In the genomic region with DNA sequence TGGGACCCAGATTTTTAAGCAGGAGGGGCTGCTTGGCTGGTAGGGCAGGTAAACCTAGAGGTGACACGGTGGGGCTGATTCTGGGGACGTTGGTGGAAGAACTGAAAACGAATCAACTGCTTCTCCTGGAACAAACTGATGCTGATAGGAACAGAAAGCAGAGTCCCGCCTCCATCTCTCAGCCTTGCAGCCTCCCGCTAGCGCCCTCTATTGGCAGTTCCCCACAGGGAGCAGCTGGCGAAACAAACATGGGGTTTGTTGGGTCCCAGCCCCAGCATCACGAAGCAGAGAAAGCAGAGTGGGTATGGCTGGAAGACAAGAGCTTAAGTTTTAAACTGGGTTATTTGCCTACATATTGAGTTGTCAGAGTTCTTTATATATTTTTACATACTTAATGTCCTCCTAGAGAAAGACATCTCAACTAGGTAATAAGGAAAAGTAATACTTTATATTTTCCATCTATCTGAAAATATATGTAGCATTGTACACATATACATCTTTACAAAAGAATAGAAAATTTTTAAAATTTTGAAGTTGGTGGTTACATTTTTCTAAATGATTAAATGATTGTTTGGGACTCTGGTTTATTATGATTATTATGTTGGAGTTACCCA, we compare ENCODE assay signal across 9 cellular contexts. TPM values are rescaled to one million over a fixed set of nuclear protein-coding genes. Genes with fewer than 3 reads are reported as not detected.
DNase-seq lines count a peak whose midpoint lies in the region; ATAC-seq and TF ChIP-seq lines count a peak whose summit lies in the region.
"Had no signal": no experiment of that assay in that cellular context is flagged by ENCODE, and none has a peak within 500 bp of the region (broad histone marks: within the 10 kb centered on the region; RNA-seq: fewer than 3 reads in every experiment).

No MANE protein-coding gene starts in this region.

- CTCF ChIA-PET in CD8-positive, alpha-beta memory T cell (lab: Charles Lee) = no interaction called here

- H3K4me3 ChIP-seq in H7 (ENCODE audit: insufficient read depth, low read depth, low read length) = no peak overlapping the region
- no peak overlapping the region for H3K4me3 ChIP-seq in CD8-positive, alpha-beta memory T cell (ENCODE audit: low read length)
- H3K4me3 ChIP-seq: BLaER1 had no signal

- ATAC-seq in GM19328 (IDR thresholded peaks at IDR 0.05; ENCODE audit: unreplicated experiment) = no peak

- no peaks in the 10 kb centered on the region for H3K36me3 Mint-ChIP-seq in chondrocyte (ENCODE audit: low read depth)
- H3K36me3 Mint-ChIP-seq in CD8-positive, alpha-beta memory T cell = no peaks in the 10 kb centered on the region

- H3K27me3 Mint-ChIP-seq in chondrocyte (ENCODE audit: low read depth) = peaks cover 18% of the 10 kb centered on the region
- H3K27me3 Mint-ChIP-seq in CD8-positive, alpha-beta memory T cell = peaks cover 0 to 6% of the 10 kb centered on the region in 2 donors

- H3K9me3 Mint-ChIP-seq in chondrocyte (ENCODE audit: low read depth) = no peaks in the 10 kb centered on the region
- H3K9me3 Mint-ChIP-seq in CD8-positive, alpha-beta memory T cell = peaks cover 0 to 2% (median 0%) of the 10 kb centered on the region in 5 donors

- H3K9me3 ChIP-seq in CD8-positive, alpha-beta memory T cell (ENCODE audit: low read length) = no peaks in the 10 kb centered on the region
- H3K9me3 ChIP-seq: BLaER1 had no signal

- H3K4me3 Mint-ChIP-seq in chondrocyte (ENCODE audit: unreplicated experiment) = no peak overlapping the region
- no peak overlapping the region for H3K4me3 Mint-ChIP-seq in CD8-positive, alpha-beta memory T cell

- no peaks in the 10 kb centered on the region for H3K4me1 ChIP-seq in CD8-positive, alpha-beta memory T cell (ENCODE audit: insufficient read depth, low read length)
- H3K4me1 ChIP-seq: BLaER1 had no signal

- no peaks in the 10 kb centered on the region for H3K4me1 Mint-ChIP-seq in chondrocyte (ENCODE audit: low read depth)
- no peaks in the 10 kb centered on the region for H3K4me1 Mint-ChIP-seq in CD8-positive, alpha-beta memory T cell

- H3K36me3 ChIP-seq in H7 (replicated peaks; ENCODE audit: control insufficient read depth, insufficient read depth, low read length) = no peaks in the 10 kb centered on the region
- H3K36me3 ChIP-seq in CD8-positive, alpha-beta memory T cell (ENCODE audit: insufficient read depth, low read length) = no peaks in the 10 kb centered on the region
- H3K36me3 ChIP-seq: BLaER1 had no signal

- DNase-seq in NCI-H345 (lab: John Stamatoyannopoulos, UW) = peak; percentile 5
- DNase-seq in NCI-H345 treated with DMSO at 0.1 percent for 48 hours (lab: John Stamatoyannopoulos, UW; ENCODE audit: unreplicated experiment) = no peak
- DNase-seq in H7 = peak; percentile 66
- peak; percentile 22 for DNase-seq in NCI-H82 treated with DMSO at 0.1 percent for 48 hours (lab: John Stamatoyannopoulos, UW; ENCODE audit: unreplicated experiment)
- DNase-seq in chondrocyte (ENCODE audit: low spot score) = no peak
- DNase-seq in stimulated activated CD4-positive, alpha-beta T cell treated with anti-CD3 and anti-CD28 coated beads, Interleukin-2, amount 100 ng/mL, for 48 hours = peak; percentile 36 to 51
- DNase-seq in CD8-positive, alpha-beta memory T cell = no peak

- no peak overlapping the region for H3K27ac ChIP-seq in CD8-positive, alpha-beta memory T cell (ENCODE audit: low read depth, low read length)
- H3K27ac ChIP-seq: BLaER1 had no signal

- peak; percentile 58 for TF ChIP-seq CTCF in chondrocyte (IDR thresholded peaks at IDR 0.05)

- POLR2A ChIA-PET in CD8-positive, alpha-beta memory T cell (lab: Charles Lee) = no interaction called here

- H3K27ac Mint-ChIP-seq in chondrocyte (ENCODE audit: unreplicated experiment) = no peak overlapping the region
- H3K27ac Mint-ChIP-seq in CD8-positive, alpha-beta memory T cell = no peak overlapping the region

- H3K27me3 ChIP-seq in H7 (ENCODE audit: control insufficient read depth, insufficient read depth, low read length) = no peaks in the 10 kb centered on the region
- H3K27me3 ChIP-seq in CD8-positive, alpha-beta memory T cell (ENCODE audit: insufficient read depth, low read length, poor library complexity, severe bottlenecking) = no peaks in the 10 kb centered on the region
- H3K27me3 ChIP-seq: BLaER1 had no signal

RNA-seq across cellular contexts. Expression of a gene that starts 42.3 kb away (rescaled TPM):
- 0.35 and 1.2 TPM in 2 replicates for total RNA-seq in H7 (2014; rRNA removed; shearing (Covaris generic))
- total RNA-seq in chondrocyte = not detected in 3 replicates
- not detected for total RNA-seq in CD8-positive, alpha-beta memory T cell
- polyA plus RNA-seq in CD8-positive, alpha-beta memory T cell = not detected

Comparison
In these comparisons a context has a peak if more than half of its experiments do, and no peak if none do; other contexts are left out.
1. DNase-seq: peak in NCI-H345 (single experiment), H7 (single experiment), NCI-H82 treated with DMSO at 0.1 percent for 48 hours (single experiment) and stimulated activated CD4-positive, alpha-beta T cell treated with anti-CD3 and anti-CD28 coated beads, Interleukin-2, amount 100 ng/mL, for 48 hours (2 of 2); none in NCI-H345 treated with DMSO at 0.1 percent for 48 hours (single experiment), chondrocyte (single experiment) and CD8-positive, alpha-beta memory T cell (0 of 5).